8 cellular contexts compared by ENCODE assay signal in genomic region chr7:141551080-141551772, GRCh38. TPM values are rescaled to one million over a fixed set of nuclear protein-coding genes. Genes with fewer than 3 reads are reported as not detected.
DNase-seq lines count a peak whose midpoint lies in the region; ATAC-seq and TF ChIP-seq lines count a peak whose summit lies in the region.

AGK (plus strand) TSS chr7:141551410; CDS start chr7:141555467, 4,057 bp downstream.

- H3K27me3 ChIP-seq in SU-DHL-6 (ENCODE audit: low read length) (no peaks in the 10 kb centered on the region), parathyroid adenoma (ENCODE audit: control insufficient read depth, insufficient read depth, low read length) (no peaks in the 10 kb centered on the region), tibial artery (no peaks in the 10 kb centered on the region)

- H3K9me2 ChIP-seq in SU-DHL-6 (replicated peaks; ENCODE audit: insufficient read depth, low read length): no peaks in the 10 kb centered on the region

- no peak for TF ChIP-seq CTCF in GM10266 (IDR thresholded peaks at IDR 0.05; ENCODE audit: control insufficient read depth, insufficient read depth, low read depth, missing control alignments)
- TF ChIP-seq CTCF in HFF-Myc (IDR thresholded peaks at IDR 0.05; ENCODE audit: low read depth, low read length, missing control alignments): no peak
- TF ChIP-seq CTCF in SU-DHL-6 (IDR thresholded peaks at IDR 0.05; ENCODE audit: insufficient read depth, low read length, poor library complexity, severe bottlenecking): no peak
- TF ChIP-seq CTCF in parathyroid adenoma (IDR thresholded peaks at IDR 0.05): no peak
- TF ChIP-seq CTCF in tibial artery (IDR thresholded peaks at IDR 0.05): no peak

- peaks cover 1% of the 10 kb centered on the region for H3K9me3 Mint-ChIP-seq in activated naive CD8-positive, alpha-beta T cell treated with anti-CD3 and anti-CD28 coated beads for 36 hours

- peaks cover 4% of the 10 kb centered on the region for H3K27me3 Mint-ChIP-seq in activated naive CD8-positive, alpha-beta T cell treated with anti-CD3 and anti-CD28 coated beads for 36 hours

- H3K27ac ChIP-seq in SU-DHL-6 (ENCODE audit: low read depth, low read length): no peak within 1 kb of the TSS
- H3K27ac ChIP-seq in parathyroid adenoma: peak within 1 kb of the TSS; percentile 40
- H3K27ac ChIP-seq in tibial artery: peak within 1 kb of the TSS; percentile 71 to 76

- no peaks in the 10 kb centered on the region for H3F3A ChIP-seq in SU-DHL-6 (ENCODE audit: insufficient read depth)

- peak within 1 kb of the TSS; percentile 92 for H3K9ac ChIP-seq in SU-DHL-6 (ENCODE audit: low read length)
- peak within 1 kb of the TSS; percentile 70 for H3K9ac ChIP-seq in parathyroid adenoma

- intact Hi-C loops in Right ventricle myocardium inferior (cut with DNase I): loop anchor here (5.0 kb wide), 1 partner anchor 91 kb away; no protein-coding TSS in a partner anchor
- intact Hi-C loops in tibial artery (cut with DNase I; ENCODE audit: low total_unique reads): loop anchor here (5.0 kb wide), 1 partner anchor 101 kb away; no protein-coding TSS in a partner anchor

- peaks cover 45% of the 10 kb centered on the region for H3K36me3 Mint-ChIP-seq in activated naive CD8-positive, alpha-beta T cell treated with anti-CD3 and anti-CD28 coated beads for 36 hours

- H3K4me3 Mint-ChIP-seq in activated naive CD8-positive, alpha-beta T cell treated with anti-CD3 and anti-CD28 coated beads for 36 hours: peak within 1 kb of the TSS; percentile 89

- H4K20me1 ChIP-seq in SU-DHL-6 (ENCODE audit: low read depth, low read length): no peaks in the 10 kb centered on the region

- peak; percentile 86 for DNase-seq in GM10266 (ENCODE audit: extremely low spot score)
- peak; percentile 31 for DNase-seq in HFF-Myc (ENCODE audit: extremely low read depth, low read depth)
- peak; percentile 11 for DNase-seq in MV-4-11 (lab: John Stamatoyannopoulos, UW)
- peak; percentile 86 for DNase-seq in activated naive CD8-positive, alpha-beta T cell treated with anti-CD3 and anti-CD28 coated beads for 36 hours
- DNase-seq in Right ventricle myocardium inferior (ENCODE audit: missing footprints): peak; percentile 80
- peak; percentile 47 to 76 for DNase-seq in tibial artery

- H3K27ac Mint-ChIP-seq in activated naive CD8-positive, alpha-beta T cell treated with anti-CD3 and anti-CD28 coated beads for 36 hours: peak within 1 kb of the TSS; percentile 94

- H3K4me2 ChIP-seq in SU-DHL-6 (ENCODE audit: low read depth, low read length, poor library complexity, severe bottlenecking): peak within 1 kb of the TSS; percentile 93
- H3K4me2 ChIP-seq in parathyroid adenoma (ENCODE audit: low read length): peak within 1 kb of the TSS; percentile 71

- H3K36me3 ChIP-seq in SU-DHL-6 (ENCODE audit: low read length) (no peaks in the 10 kb centered on the region), parathyroid adenoma (ENCODE audit: control insufficient read depth, insufficient read depth, low read length) (no peaks in the 10 kb centered on the region), tibial artery (peaks cover 3 to 10% (median 10%) of the 10 kb centered on the region in 3 donors)

- ATAC-seq in Right ventricle myocardium inferior: peak; percentile 94

- H2AFZ ChIP-seq in SU-DHL-6 (ENCODE audit: low read depth, low read length, severe bottlenecking) (peak within 1 kb of the TSS; percentile 94), parathyroid adenoma (peak within 1 kb of the TSS; percentile 99)

- peaks cover 43% of the 10 kb centered on the region for H3K4me1 Mint-ChIP-seq in activated naive CD8-positive, alpha-beta T cell treated with anti-CD3 and anti-CD28 coated beads for 36 hours

- H3K9me3 ChIP-seq in SU-DHL-6 (ENCODE audit: insufficient read depth, low read length) (no peaks in the 10 kb centered on the region), parathyroid adenoma (ENCODE audit: control insufficient read depth, low read length) (no peaks in the 10 kb centered on the region), tibial artery (no peaks in the 10 kb centered on the region)

- H3K79me2 ChIP-seq in SU-DHL-6 (ENCODE audit: insufficient read depth, low read length) (peaks cover 8% of the 10 kb centered on the region), parathyroid adenoma (peaks cover 2% of the 10 kb centered on the region)

- H3K4me3 ChIP-seq in HFF-Myc (replicated peaks; ENCODE audit: low read depth, low read length): peak within 1 kb of the TSS; percentile 83
- peak within 1 kb of the TSS; percentile 90 for H3K4me3 ChIP-seq in SU-DHL-6 (ENCODE audit: insufficient read depth, low read length, poor library complexity, severe bottlenecking)
- peak within 1 kb of the TSS; percentile 74 for H3K4me3 ChIP-seq in parathyroid adenoma (ENCODE audit: low read depth, low read length)
- H3K4me3 ChIP-seq in tibial artery: peak within 1 kb of the TSS; percentile 98 to 100

- H3K4me1 ChIP-seq in parathyroid adenoma (peaks cover 6% of the 10 kb centered on the region), tibial artery (peaks cover 0 to 29% (median 18%) of the 10 kb centered on the region in 4 donors)

RNA-seq across cellular contexts. Expression of gene AGK, which starts in this region (rescaled TPM):
- total RNA-seq in activated naive CD8-positive, alpha-beta T cell treated with anti-CD3 and anti-CD28 coated beads for 36 hours: 10 to 100 TPM; 86.0 to 87.4 TPM
- 28.4 TPM for total RNA-seq in Right ventricle myocardium inferior

Comparison
In these comparisons a context has a peak if more than half of its experiments do, and no peak if none do; other contexts are left out.
1. DNase-seq: peak in every context shown above with its lines; median percentile 86 in GM10266; 86 in activated naive CD8-positive, alpha-beta T cell treated with anti-CD3 and anti-CD28 coated beads for 36 hours; 80 in Right ventricle myocardium inferior; 62 in tibial artery; 31 in HFF-Myc; 11 in MV-4-11.